ENCODE assay signal across 10 cellular contexts in genomic region chrX:141947350-141947749, GRCh38. TPM values are rescaled to one million over a fixed set of nuclear protein-coding genes. Genes with fewer than 3 reads are reported as not detected.
"Had no signal": no experiment of that assay in that cellular context is flagged by ENCODE, and none has a peak within 500 bp of the region (broad histone marks: within the 10 kb centered on the region; RNA-seq: fewer than 3 reads in every experiment).

No MANE protein-coding gene starts in this region.

- H3K4me1 Mint-ChIP-seq: IgD-negative memory B cell had no signal

- H3K4me3 ChIP-seq: K562 had no signal

- H3K4me3 Mint-ChIP-seq: IgD-negative memory B cell had no signal

- H3K36me3 Mint-ChIP-seq: IgD-negative memory B cell had no signal

- DNase-seq: IMR-90, KBM-7, KG1 had no signal

- H3K27me3 Mint-ChIP-seq: IgD-negative memory B cell had no signal

- H3K27ac Mint-ChIP-seq: IgD-negative memory B cell had no signal

- FAIRE-seq: HepG2, HTR-8/SVneo, K562 had no signal

- ATAC-seq: HepG2, K562 had no signal

- H3K27ac ChIP-seq: HL-60 had no signal

RNA-seq across cellular contexts. Expression of gene MAGEC1, which starts 43.7 kb away (rescaled TPM):
- total RNA-seq: HepG2, HT-29, HT1080, IMR-90 had no signal
